13 cellular contexts compared by ENCODE assay signal in the genomic region with DNA sequence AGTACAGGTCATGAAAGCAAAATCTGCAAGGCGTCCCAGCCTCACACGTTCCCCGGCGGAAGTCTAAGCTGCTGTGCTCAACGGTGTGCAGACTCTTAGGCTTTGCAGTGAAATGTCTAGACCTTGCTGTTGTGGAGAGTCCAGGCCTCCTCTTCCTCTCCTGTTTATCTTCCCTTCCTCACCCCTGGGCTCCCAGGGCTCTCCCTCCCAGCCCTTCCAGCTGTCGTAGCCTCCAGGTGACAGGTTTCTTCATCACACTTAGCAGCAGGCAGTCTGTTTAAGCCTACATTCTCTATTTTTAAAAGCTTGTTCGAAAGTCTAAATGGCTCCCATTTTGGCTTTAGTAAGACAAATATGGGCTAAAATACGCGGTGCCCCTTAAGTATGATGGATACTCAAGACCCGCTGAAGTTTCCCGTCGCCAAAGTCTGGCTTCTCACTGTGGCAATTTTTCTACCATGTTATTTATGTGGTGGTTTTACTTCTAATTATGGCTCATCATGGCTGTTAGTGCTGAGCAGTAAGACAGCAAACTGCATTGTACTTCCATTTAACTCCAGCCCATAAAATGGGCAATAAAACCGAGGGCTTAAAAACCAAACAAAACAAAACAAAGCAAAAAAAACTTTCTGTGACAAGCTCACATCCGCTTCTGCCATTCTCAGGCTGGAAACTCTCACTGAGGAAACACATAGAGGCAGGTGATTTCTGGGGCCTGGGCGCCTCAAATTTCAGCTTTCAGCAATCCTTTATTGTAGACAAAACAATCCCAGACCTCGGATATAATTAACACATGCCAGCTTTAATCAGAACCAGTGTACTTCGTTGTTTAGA.
DNase-seq lines count a peak whose midpoint lies in the region; ATAC-seq and TF ChIP-seq lines count a peak whose summit lies in the region.
"Had no signal": no experiment of that assay in that cellular context is flagged by ENCODE, and none has a peak within 500 bp of the region (broad histone marks: within the 10 kb centered on the region; RNA-seq: fewer than 3 reads in every experiment).

No MANE protein-coding gene starts in this region.

- ATAC-seq in GM21619 (IDR thresholded peaks at IDR 0.05; ENCODE audit: unreplicated experiment), result no peak

- H3K4me3 Mint-ChIP-seq in nephron, result peak overlapping the region in 2 of 3 experiments; percentile 1 to 17
- H3K4me3 Mint-ChIP-seq: CD14-positive monocyte had no signal

- peaks cover 3% of the 10 kb centered on the region for H3K9me3 Mint-ChIP-seq in nephron
- H3K9me3 Mint-ChIP-seq: CD14-positive monocyte, T-cell had no signal

- DNase-seq in Daoy (ENCODE audit: low read depth), result peak; percentile 55
- DNase-seq in NCI-H1436 (lab: John Stamatoyannopoulos, UW), result peak; percentile 61
- peak; percentile 91 for DNase-seq in NCI-H82 treated with DMSO at 0.1 percent for 48 hours (lab: John Stamatoyannopoulos, UW; ENCODE audit: unreplicated experiment)
- DNase-seq in GM19240 (ENCODE audit: insufficient read length, low spot score), result no peak
- DNase-seq in Ammon's horn (ENCODE audit: low spot score), result no peak
- DNase-seq in cortex of kidney (lab: John Stamatoyannopoulos, UW), result no peak
- DNase-seq: activated CD4-positive, alpha-beta T cell treated with anti-CD3 and anti-CD28 coated beads for 4 hours; activated gamma-delta T cell treated with Interleukin-2 at 50 U/mL for 16 hours; stimulated activated naive CD4-positive, alpha-beta T cell treated with Interleukin-2 at 50 U/mL for 16 hours; T-cell had no signal

- H3K4me1 Mint-ChIP-seq in nephron, result peaks cover 54% of the 10 kb centered on the region

- H3K36me3 Mint-ChIP-seq in nephron (ENCODE audit: low read depth), result no peaks in the 10 kb centered on the region
- H3K36me3 Mint-ChIP-seq: CD14-positive monocyte, T-cell had no signal

- H3K27me3 Mint-ChIP-seq in nephron (ENCODE audit: low read depth), result peaks cover 40% of the 10 kb centered on the region

- peak overlapping the region; percentile 72 to 92 (median 92) for H3K27ac Mint-ChIP-seq in nephron

- TF ChIP-seq CTCF in nephron (IDR thresholded peaks at IDR 0.05; ENCODE audit: unreplicated experiment in 3 of 3), result no peak

Comparison
In these comparisons a context has a peak if more than half of its experiments do, and no peak if none do; other contexts are left out.
1. DNase-seq: peak in Daoy (single experiment), NCI-H1436 (single experiment) and NCI-H82 treated with DMSO at 0.1 percent for 48 hours (single experiment); none in GM19240 (single experiment), Ammon's horn (single experiment) and cortex of kidney (single experiment).